ENCODE assay signal across 16 cellular contexts in genomic region chr15:80490431-80490990, GRCh38.
A peak's percentile ranks its signal among the peaks of the same experiment; 100 is the strongest.
DNase-seq lines count a peak whose midpoint lies in the region; FAIRE-seq and TF ChIP-seq lines count a peak whose summit lies in the region.
"Had no signal": no experiment of that assay in that cellular context is flagged by ENCODE, and none has a peak within 500 bp of the region (broad histone marks: within the 10 kb centered on the region; RNA-seq: fewer than 3 reads in every experiment).

No MANE protein-coding gene starts in this region.

- no peak for TF ChIP-seq CTCF in fibroblast of lung (conservative IDR thresholded peaks at IDR 0.05 in 1 of 2, IDR thresholded peaks at IDR 0.05 in 1 of 2; ENCODE audit: low read depth in 1 of 2, low read length in 2 of 2)
- no peak for TF ChIP-seq CTCF in progenitor cell of endocrine pancreas (IDR thresholded peaks at IDR 0.05; ENCODE audit: unreplicated experiment)

- no peaks in the 10 kb centered on the region for H3K27me3 Mint-ChIP-seq in progenitor cell of endocrine pancreas

- H3K9me3 ChIP-seq in BLaER1 (peaks cover 8% of the 10 kb centered on the region), fibroblast of lung (ENCODE audit: control insufficient read depth, insufficient read depth, low read depth, low read length) (no peaks in the 10 kb centered on the region), small intestine (ENCODE audit: control insufficient read depth, low read depth) (no peaks in the 10 kb centered on the region)

- WGBS in small intestine, 3 donors = 84 to 94% (median 87%) methylated on average over 9 of the region's 9 CpGs

- H3K4me3 ChIP-seq in BLaER1 (0 out of 2 replicates have a peak overlapping the region, but pooled peaks have one; percentile 17), fibroblast of lung (replicated peaks in 1 of 4; ENCODE audit: control extremely low read depth in 1 of 4, insufficient read depth in 1 of 4, low read depth in 3 of 4, low read length in 4 of 4) (no peak overlapping the region), small intestine (ENCODE audit: low read depth in 1 of 2, low read length in 2 of 2) (no peak overlapping the region)

- H3K36me3 ChIP-seq in BLaER1 (no peaks in the 10 kb centered on the region), fibroblast of lung (ENCODE audit: control insufficient read depth, insufficient read depth, low read length) (no peaks in the 10 kb centered on the region), small intestine (ENCODE audit: control insufficient read depth in 2 of 2, insufficient read depth in 2 of 2, low read length in 2 of 2) (no peaks in the 10 kb centered on the region)

- no peak for FAIRE-seq in small intestine (lab: Jason Lieb, UNC)

- DNase-seq in M059J (ENCODE audit: low read depth) (peak; percentile 26), fibroblast of lung (ENCODE audit: low read depth in 2 of 2) (no peak), progenitor cell of endocrine pancreas (ENCODE audit: low spot score, unreplicated experiment) (no peak), small intestine (no peak), middle frontal gyrus (ENCODE audit: extremely low spot score, low spot score) (no peak), AG08396 (ENCODE audit: low spot score) (no peak)
- no peak for DNase-seq in effector CD8-positive, alpha-beta T cell (lab: John Stamatoyannopoulos, UW)
- DNase-seq: Calu3, H9, MM.1S, NCI-H1092 treated with DMSO at 0.1 percent for 48 hours, NCI-H2081 treated with DMSO at 0.1 percent for 48 hours, NCI-H510A treated with DMSO at 0.1 percent for 48 hours, NCI-H82 had no signal

- H3K27ac Mint-ChIP-seq in progenitor cell of endocrine pancreas = peak overlapping the region; percentile 56
- H3K27ac Mint-ChIP-seq: H9 had no signal

- H3K4me3 Mint-ChIP-seq in progenitor cell of endocrine pancreas (ENCODE audit: low read depth) = no peak overlapping the region
- H3K4me3 Mint-ChIP-seq: CD14-positive monocyte, H9 had no signal

- peak overlapping the region; percentile 54 for H3K27ac ChIP-seq in BLaER1
- peak overlapping the region; percentile 78 for H3K27ac ChIP-seq in fibroblast of lung (ENCODE audit: insufficient read depth, low read length)
- no peak overlapping the region for H3K27ac ChIP-seq in small intestine (ENCODE audit: low read depth in 1 of 2, low read length in 1 of 2)

- H3K36me3 Mint-ChIP-seq in progenitor cell of endocrine pancreas (ENCODE audit: insufficient read depth) = peaks cover 8% of the 10 kb centered on the region

- H3K27me3 ChIP-seq in BLaER1 (no peaks in the 10 kb centered on the region), fibroblast of lung (ENCODE audit: control insufficient read depth, insufficient read depth, low read length) (no peaks in the 10 kb centered on the region), small intestine (ENCODE audit: control insufficient read depth in 2 of 2, insufficient read depth in 2 of 2, low read length in 2 of 2) (no peaks in the 10 kb centered on the region)

- H4K20me1 ChIP-seq in BLaER1 (no peaks in the 10 kb centered on the region), fibroblast of lung (ENCODE audit: control insufficient read depth, extremely low read depth, insufficient read depth, low read length) (no peaks in the 10 kb centered on the region)

- no peaks in the 10 kb centered on the region for H3K79me2 ChIP-seq in fibroblast of lung (ENCODE audit: control insufficient read depth, insufficient read depth, low read length)

- H3K9ac ChIP-seq in BLaER1 (no peak overlapping the region), fibroblast of lung (ENCODE audit: insufficient read depth, low read length) (no peak overlapping the region)

- H3K4me2 ChIP-seq in BLaER1 (peak overlapping the region; percentile 87), fibroblast of lung (ENCODE audit: extremely low read depth, insufficient read depth, low read length) (no peak overlapping the region)

- no peak overlapping the region for H2AFZ ChIP-seq in fibroblast of lung (ENCODE audit: low read length)

- peaks cover 47% of the 10 kb centered on the region for H3K4me1 ChIP-seq in BLaER1
- peaks cover 37% of the 10 kb centered on the region for H3K4me1 ChIP-seq in fibroblast of lung (ENCODE audit: control insufficient read depth, extremely low read depth, insufficient read depth, low read length)
- no peaks in the 10 kb centered on the region for H3K4me1 ChIP-seq in small intestine (ENCODE audit: control insufficient read depth in 2 of 2, insufficient read depth in 1 of 2, low read depth in 1 of 2, low read length in 1 of 2)

- H3K9me3 Mint-ChIP-seq in progenitor cell of endocrine pancreas (ENCODE audit: low read depth) = no peaks in the 10 kb centered on the region
- H3K9me3 Mint-ChIP-seq: H9 had no signal

- peaks cover 27% of the 10 kb centered on the region for H3K4me1 Mint-ChIP-seq in progenitor cell of endocrine pancreas (ENCODE audit: low read depth)

Comparison
In these comparisons a context has a peak if more than half of its experiments do, and no peak if none do; other contexts are left out.
1. H3K27ac ChIP-seq: peak in BLaER1 (single experiment) and fibroblast of lung (single experiment); none in small intestine (0 of 2).